ENCODE assay signal across 9 cellular contexts in genomic region chr15:40787991-40788390, GRCh38. TPM values are rescaled to one million over a fixed set of nuclear protein-coding genes. Genes with fewer than 3 reads are reported as not detected.
DNase-seq lines count a peak whose midpoint lies in the region; ATAC-seq and TF ChIP-seq lines count a peak whose summit lies in the region.
"Had no signal": no experiment of that assay in that cellular context is flagged by ENCODE, and none has a peak within 500 bp of the region (broad histone marks: within the 10 kb centered on the region; RNA-seq: fewer than 3 reads in every experiment).

No MANE protein-coding gene starts in this region.

- no peaks in the 10 kb centered on the region for H3K9me3 Mint-ChIP-seq in activated T-cell treated with anti-CD3 and anti-CD28 coated beads, Interleukin-2, amount 50 U/mL, for 72 hours
- no peaks in the 10 kb centered on the region for H3K9me3 Mint-ChIP-seq in activated T-helper 2 cell treated with anti-CD3 and anti-CD28 coated beads, Interferon-gamma antibody, Interleukin-2, Interleukin-4, amounts not matched to agents 10 μg/mL and 5 μg/mL and 100 μg/mL, durations not matched to agents 14 hours and 24 hours and 36 hours
- H3K9me3 Mint-ChIP-seq: naive B cell had no signal

- peak overlapping the region; percentile 81 for H3K27ac Mint-ChIP-seq in activated T-cell treated with anti-CD3 and anti-CD28 coated beads, Interleukin-2, amount 50 U/mL, for 72 hours
- peak overlapping the region; percentile 15 for H3K27ac Mint-ChIP-seq in activated T-helper 2 cell treated with anti-CD3 and anti-CD28 coated beads, Interferon-gamma antibody, Interleukin-2, Interleukin-4, amounts not matched to agents 10 μg/mL and 5 μg/mL and 100 μg/mL, durations not matched to agents 14 hours and 24 hours and 36 hours

- peak overlapping the region in 1 of 2 donors; percentile 59 for H3K4me3 Mint-ChIP-seq in activated T-cell treated with anti-CD3 and anti-CD28 coated beads, Interleukin-2, amount 50 U/mL, for 72 hours
- no peak overlapping the region for H3K4me3 Mint-ChIP-seq in activated T-helper 2 cell treated with anti-CD3 and anti-CD28 coated beads, Interferon-gamma antibody, Interleukin-2, Interleukin-4, amounts not matched to agents 10 μg/mL and 5 μg/mL and 100 μg/mL, durations not matched to agents 14 hours and 24 hours and 36 hours (ENCODE audit: low read depth)

- TF ChIP-seq EP300 in tibial nerve (IDR thresholded peaks at IDR 0.05), result no peak

- H3K4me3 ChIP-seq in mucosa of descending colon (no peak overlapping the region), vagina (no peak overlapping the region), tibial nerve (no peak overlapping the region), heart right ventricle (no peak overlapping the region)

- peak; percentile 23 to 30 for ATAC-seq in activated T-cell treated with anti-CD3 and anti-CD28 coated beads, Interleukin-2, amount 50 U/mL, for 72 hours (replicated peaks in 1 of 2)
- ATAC-seq in mucosa of descending colon, result peak; percentile 43
- no peak for ATAC-seq in heart right ventricle
- ATAC-seq in HG03135 (IDR thresholded peaks at IDR 0.05; ENCODE audit: unreplicated experiment), result no peak

- H3K4me1 ChIP-seq in mucosa of descending colon (ENCODE audit: low read depth) (peaks cover 32% of the 10 kb centered on the region), vagina (peaks cover 32% of the 10 kb centered on the region), tibial nerve (peaks cover 0 to 26% (median 6%) of the 10 kb centered on the region in 4 donors), heart right ventricle (peaks cover 0 to 25% (median 14%) of the 10 kb centered on the region in 9 donors)

- no peaks in the 10 kb centered on the region for H3K27me3 Mint-ChIP-seq in activated T-cell treated with anti-CD3 and anti-CD28 coated beads, Interleukin-2, amount 50 U/mL, for 72 hours (ENCODE audit: low read depth)
- H3K27me3 Mint-ChIP-seq in activated T-helper 2 cell treated with anti-CD3 and anti-CD28 coated beads, Interferon-gamma antibody, Interleukin-2, Interleukin-4, amounts not matched to agents 10 μg/mL and 5 μg/mL and 100 μg/mL, durations not matched to agents 14 hours and 24 hours and 36 hours (ENCODE audit: low read depth), result no peaks in the 10 kb centered on the region
- H3K27me3 Mint-ChIP-seq: naive B cell had no signal

- TF ChIP-seq CTCF in mucosa of descending colon (IDR thresholded peaks at IDR 0.05) (no peak), vagina (IDR thresholded peaks at IDR 0.05) (no peak), tibial nerve (IDR thresholded peaks at IDR 0.05) (no peak), heart right ventricle (IDR thresholded peaks at IDR 0.05) (no peak)

- intact Hi-C loops in activated T-helper 2 cell treated with anti-CD3 and anti-CD28 coated beads, Interferon-gamma antibody, Interleukin-2, Interleukin-4, amounts not matched to agents 10 μg/mL and 5 μg/mL and 100 μg/mL, durations not matched to agents 14 hours and 24 hours and 36 hours (cut with micrococcal nuclease), result no loop called here
- intact Hi-C loops in mucosa of descending colon (cut with DNase I, micrococcal nuclease) (loop anchor here in 1 of 2 donors (10.0 kb wide), 1 partner anchor 93 kb away; the partner anchor contains the start of gene RAD51), vagina (cut with DNase I) (no loop called here), heart right ventricle (cut with DNase I) (no loop called here)

- H3K27me3 ChIP-seq in vagina (no peaks in the 10 kb centered on the region), tibial nerve (no peaks in the 10 kb centered on the region), heart right ventricle (no peaks in the 10 kb centered on the region)

- H3K36me3 Mint-ChIP-seq in activated T-cell treated with anti-CD3 and anti-CD28 coated beads, Interleukin-2, amount 50 U/mL, for 72 hours (ENCODE audit: insufficient read depth in 2 of 2), result peaks cover 0 to 5% of the 10 kb centered on the region in 2 donors
- H3K36me3 Mint-ChIP-seq in activated T-helper 2 cell treated with anti-CD3 and anti-CD28 coated beads, Interferon-gamma antibody, Interleukin-2, Interleukin-4, amounts not matched to agents 10 μg/mL and 5 μg/mL and 100 μg/mL, durations not matched to agents 14 hours and 24 hours and 36 hours (ENCODE audit: low read depth), result peaks cover 7% of the 10 kb centered on the region

- TF ChIP-seq POLR2A in vagina (IDR thresholded peaks at IDR 0.05) (no peak), tibial nerve (IDR thresholded peaks at IDR 0.05) (no peak)

- H3K36me3 ChIP-seq in mucosa of descending colon (ENCODE audit: low read depth), result no peaks in the 10 kb centered on the region
- no peaks in the 10 kb centered on the region for H3K36me3 ChIP-seq in vagina
- H3K36me3 ChIP-seq in tibial nerve, result peaks cover 0 to 22% (median 0%) of the 10 kb centered on the region in 3 donors
- H3K36me3 ChIP-seq in heart right ventricle, result peaks cover 0 to 37% (median 0%) of the 10 kb centered on the region in 9 donors

- WGBS in tibial nerve, 2 donors, result 61 to 71% methylated on average over 5 to 6 of the region's 6 CpGs
- 61 to 64% methylated on average over 6 of the region's 6 CpGs for WGBS in heart right ventricle, 2 donors

- H3K9me3 ChIP-seq in mucosa of descending colon (no peaks in the 10 kb centered on the region), vagina (no peaks in the 10 kb centered on the region), tibial nerve (no peaks in the 10 kb centered on the region), heart right ventricle (no peaks in the 10 kb centered on the region)

- no peak for DNase-seq in activated T-cell treated with anti-CD3 and anti-CD28 coated beads, Interleukin-2, amount 50 U/mL, for 72 hours
- no peak for DNase-seq in activated T-cell treated with anti-CD3 and anti-CD28 coated beads, Interleukin-2, amount 50 U/mL, for 1 hour
- no peak for DNase-seq in activated T-helper 2 cell treated with anti-CD3 and anti-CD28 coated beads, Interferon-gamma antibody, Interleukin-2, Interleukin-4, amounts not matched to agents 10 μg/mL and 5 μg/mL and 100 μg/mL, durations not matched to agents 14 hours and 24 hours and 36 hours (ENCODE audit: low spot score)
- DNase-seq in mucosa of descending colon (peak; percentile 26 to 49 (median 45)), vagina (ENCODE audit: extremely low spot score in 2 of 2) (no peak), tibial nerve (ENCODE audit: low spot score in 2 of 2) (no peak), heart right ventricle (no peak)
- DNase-seq: naive B cell had no signal

- H3K27ac ChIP-seq in vagina, result peak overlapping the region; percentile 24
- peak overlapping the region in 2 of 4 donors; percentile 20 to 62 for H3K27ac ChIP-seq in tibial nerve
- H3K27ac ChIP-seq in heart right ventricle, result peak overlapping the region in 2 of 10 donors; percentile 6 to 33

- peaks cover 30% of the 10 kb centered on the region for H3K4me1 Mint-ChIP-seq in activated T-cell treated with anti-CD3 and anti-CD28 coated beads, Interleukin-2, amount 50 U/mL, for 72 hours (ENCODE audit: low read depth)
- peaks cover 17% of the 10 kb centered on the region for H3K4me1 Mint-ChIP-seq in activated T-helper 2 cell treated with anti-CD3 and anti-CD28 coated beads, Interferon-gamma antibody, Interleukin-2, Interleukin-4, amounts not matched to agents 10 μg/mL and 5 μg/mL and 100 μg/mL, durations not matched to agents 14 hours and 24 hours and 36 hours (ENCODE audit: low read depth)

RNA-seq across cellular contexts. Expression of gene C15orf62, which starts 18.2 kb away (rescaled TPM):
- total RNA-seq in activated T-cell treated with anti-CD3 and anti-CD28 coated beads, Interleukin-2, amount 50 U/mL, for 72 hours, result 1 to 10 TPM; 1.6 to 1.7 TPM
- 0.48 and 0.76 TPM in 2 replicates for total RNA-seq in activated T-helper 2 cell treated with anti-CD3 and anti-CD28 coated beads, Interferon-gamma antibody, Interleukin-2, Interleukin-4, amounts not matched to agents 10 μg/mL and 5 μg/mL and 100 μg/mL, durations not matched to agents 14 hours and 24 hours and 36 hours
- under 1 TPM; 0.32 to 0.63 (median 0.35) TPM for total RNA-seq in mucosa of descending colon
- total RNA-seq in vagina, result 2.9 TPM
- under 1 TPM in 1 of 4 donors, not detected in 3; 0.59 TPM for total RNA-seq in tibial nerve
- total RNA-seq in heart right ventricle, result under 1 TPM in 3 of 10 donors, not detected in 7; 0.10 to 0.32 (median 0.31) TPM
- under 1 TPM; 0.12 to 0.15 TPM for polyA plus RNA-seq in heart right ventricle

RNA-seq across cellular contexts. Expression of gene ZFYVE19, which starts 18.9 kb away (rescaled TPM):
- total RNA-seq in activated T-cell treated with anti-CD3 and anti-CD28 coated beads, Interleukin-2, amount 50 U/mL, for 72 hours, result 10 to 100 TPM; 24.1 to 29.8 TPM
- total RNA-seq in activated T-helper 2 cell treated with anti-CD3 and anti-CD28 coated beads, Interferon-gamma antibody, Interleukin-2, Interleukin-4, amounts not matched to agents 10 μg/mL and 5 μg/mL and 100 μg/mL, durations not matched to agents 14 hours and 24 hours and 36 hours, result 37.6 and 39.3 TPM in 2 replicates
- total RNA-seq in mucosa of descending colon (10 to 100 TPM; 22.2 to 37.5 (median 36.5) TPM), vagina (34.4 TPM), tibial nerve (10 to 100 TPM; 19.0 to 48.5 (median 34.2) TPM), heart right ventricle (10 to 100 TPM; 14.2 to 29.2 (median 18.2) TPM)
- 10 to 100 TPM; 11.9 to 18.1 TPM for polyA plus RNA-seq in heart right ventricle

RNA-seq across cellular contexts. Expression of gene DNAJC17, which starts 19.3 kb away (rescaled TPM):
- 10 to 100 TPM; 26.3 to 37.3 TPM for total RNA-seq in activated T-cell treated with anti-CD3 and anti-CD28 coated beads, Interleukin-2, amount 50 U/mL, for 72 hours
- total RNA-seq in activated T-helper 2 cell treated with anti-CD3 and anti-CD28 coated beads, Interferon-gamma antibody, Interleukin-2, Interleukin-4, amounts not matched to agents 10 μg/mL and 5 μg/mL and 100 μg/mL, durations not matched to agents 14 hours and 24 hours and 36 hours, result 44.4 and 48.0 TPM in 2 replicates
- total RNA-seq in mucosa of descending colon (10 to 100 TPM; 29.6 to 47.6 (median 36.5) TPM), vagina (14.0 TPM), tibial nerve (10 to 100 TPM; 23.9 to 61.5 (median 36.3) TPM), heart right ventricle (10 to 100 TPM in 9 of 10 donors, 1 to 10 TPM in 1; 9.9 to 17.7 (median 14.7) TPM)
- 10 to 100 TPM; 34.5 to 62.1 TPM for polyA plus RNA-seq in heart right ventricle

RNA-seq across cellular contexts. Expression of gene GCHFR, which starts 24.1 kb away (rescaled TPM):
- total RNA-seq in activated T-cell treated with anti-CD3 and anti-CD28 coated beads, Interleukin-2, amount 50 U/mL, for 72 hours, result 10 to 100 TPM; 40.9 to 44.8 TPM
- 43.7 and 44.7 TPM in 2 replicates for total RNA-seq in activated T-helper 2 cell treated with anti-CD3 and anti-CD28 coated beads, Interferon-gamma antibody, Interleukin-2, Interleukin-4, amounts not matched to agents 10 μg/mL and 5 μg/mL and 100 μg/mL, durations not matched to agents 14 hours and 24 hours and 36 hours
- total RNA-seq in mucosa of descending colon (10 to 100 TPM; 12.0 to 25.5 (median 18.2) TPM), vagina (69.7 TPM), tibial nerve (10 to 100 TPM; 24.5 to 49.4 (median 44.1) TPM), heart right ventricle (1 to 10 TPM; 2.2 to 9.1 (median 3.7) TPM)
- 10 to 100 TPM in 1 of 2 donors, 1 to 10 TPM in 1; 5.8 to 10.8 TPM for polyA plus RNA-seq in heart right ventricle

RNA-seq across cellular contexts. Expression of gene RMDN3, which starts 32.9 kb away (rescaled TPM):
- 10 to 100 TPM; 28.0 to 30.7 TPM for total RNA-seq in activated T-cell treated with anti-CD3 and anti-CD28 coated beads, Interleukin-2, amount 50 U/mL, for 72 hours
- total RNA-seq in activated T-helper 2 cell treated with anti-CD3 and anti-CD28 coated beads, Interferon-gamma antibody, Interleukin-2, Interleukin-4, amounts not matched to agents 10 μg/mL and 5 μg/mL and 100 μg/mL, durations not matched to agents 14 hours and 24 hours and 36 hours, result 28.3 and 30.6 TPM in 2 replicates
- 10 to 100 TPM; 30.1 to 38.4 (median 37.8) TPM for total RNA-seq in mucosa of descending colon
- total RNA-seq in vagina, result 19.6 TPM
- 10 to 100 TPM; 26.7 to 41.1 (median 39.1) TPM for total RNA-seq in tibial nerve
- 10 to 100 TPM; 12.2 to 20.9 (median 17.6) TPM for total RNA-seq in heart right ventricle
- polyA plus RNA-seq in heart right ventricle, result 10 to 100 TPM; 16.2 to 21.7 TPM

Comparison
In these comparisons a context has a peak if more than half of its experiments do, and no peak if none do; other contexts are left out.
1. ATAC-seq: peak in activated T-cell treated with anti-CD3 and anti-CD28 coated beads, Interleukin-2, amount 50 U/mL, for 72 hours (2 of 2) and mucosa of descending colon (single experiment); none in heart right ventricle (0 of 8) and HG03135 (single experiment).
2. DNase-seq: peak in mucosa of descending colon (3 of 3); none in activated T-cell treated with anti-CD3 and anti-CD28 coated beads, Interleukin-2, amount 50 U/mL, for 72 hours (0 of 2), activated T-cell treated with anti-CD3 and anti-CD28 coated beads, Interleukin-2, amount 50 U/mL, for 1 hour (single experiment), activated T-helper 2 cell treated with anti-CD3 and anti-CD28 coated beads, Interferon-gamma antibody, Interleukin-2, Interleukin-4, amounts not matched to agents 10 μg/mL and 5 μg/mL and 100 μg/mL, durations not matched to agents 14 hours and 24 hours and 36 hours (single experiment), vagina (0 of 2), tibial nerve (0 of 2) and heart right ventricle (0 of 2).